Comparison of ENCODE assay signal across 9 cellular contexts in genomic region chr16:84277244-84277823, GRCh38. TPM values are rescaled to one million over a fixed set of nuclear protein-coding genes. Genes with fewer than 3 reads are reported as not detected.
DNase-seq lines count a peak whose midpoint lies in the region; ATAC-seq and TF ChIP-seq lines count a peak whose summit lies in the region.
"Had no signal": no experiment of that assay in that cellular context is flagged by ENCODE, and none has a peak within 500 bp of the region (broad histone marks: within the 10 kb centered on the region; RNA-seq: fewer than 3 reads in every experiment).

No MANE protein-coding gene starts in this region.

- H3K27ac ChIP-seq in caudate nucleus (ENCODE audit: low read depth, low read length) (no peak overlapping the region), left lung (no peak overlapping the region)
- H3K27ac ChIP-seq: BLaER1 treated with 17β-estradiol and CSF1 and Interleukin-3, amounts not matched to agents 10 nM and 100 nM had no signal

- no peaks in the 10 kb centered on the region for H3K9me3 ChIP-seq in left lung
- H3K9me3 ChIP-seq: BLaER1 treated with 17β-estradiol and CSF1 and Interleukin-3, amounts not matched to agents 10 nM and 100 nM had no signal

- H3K27me3 ChIP-seq in left lung, result no peaks in the 10 kb centered on the region
- H3K27me3 ChIP-seq: BLaER1 treated with 17β-estradiol and CSF1 and Interleukin-3, amounts not matched to agents 10 nM and 100 nM had no signal

- H3K4me1 ChIP-seq in left lung, result peaks cover 0 to 4% of the 10 kb centered on the region in 2 donors

- peak; percentile 79 to 84 for TF ChIP-seq CTCF in left lung (IDR thresholded peaks at IDR 0.05)

- intact Hi-C loops in left lung (cut with DNase I), result loop anchor here in 1 of 2 donors (10.0 kb wide), 1 partner anchor 207 kb away; no protein-coding TSS in a partner anchor

- no peaks in the 10 kb centered on the region for H3K36me3 ChIP-seq in left lung
- H3K36me3 ChIP-seq: BLaER1 treated with 17β-estradiol and CSF1 and Interleukin-3, amounts not matched to agents 10 nM and 100 nM had no signal

- ATAC-seq in left lung (peak; percentile 93), GM18861 (IDR thresholded peaks at IDR 0.05; ENCODE audit: unreplicated experiment) (no peak)

- peak; percentile 27 for DNase-seq in NCI-H1436 (lab: John Stamatoyannopoulos, UW)
- no peak for DNase-seq in NCI-H1436 treated with DMSO at 0.1 percent for 48 hours (lab: John Stamatoyannopoulos, UW)
- DNase-seq in NCI-H1092 treated with DMSO at 0.1 percent for 48 hours (lab: John Stamatoyannopoulos, UW), result peak; percentile 51
- peak; percentile 75 for DNase-seq in activated CD4-positive, CD25-positive, alpha-beta regulatory T cell treated with anti-CD3 and anti-CD28 coated beads, Interleukin-2, amount 50 U/mL, for 72 hours
- DNase-seq in caudate nucleus (lab: John Stamatoyannopoulos, UW), result peak in 50 of 61 donors; percentile 2 to 74 (median 44)
- peak; percentile 61 to 90 for DNase-seq in left lung
- peak; percentile 55 to 69 (median 55) for DNase-seq in stimulated activated CD4-positive, alpha-beta T cell treated with anti-CD3 and anti-CD28 coated beads, TNF-alpha, amount 100 ng/mL, for 24 hours (ENCODE audit: low read depth in 3 of 3)

- no peak overlapping the region for H3K4me3 ChIP-seq in left lung
- H3K4me3 ChIP-seq: BLaER1 treated with 17β-estradiol and CSF1 and Interleukin-3, amounts not matched to agents 10 nM and 100 nM had no signal

RNA-seq across cellular contexts. Expression of gene WFDC1, which starts 17.3 kb away (rescaled TPM):
- 10 to 100 TPM; 12.7 to 21.6 TPM for total RNA-seq in left lung

RNA-seq across cellular contexts. Expression of gene KCNG4, which starts 37.5 kb away (rescaled TPM):
- total RNA-seq in left lung, result not detected
